10 cellular contexts compared by ENCODE assay signal in the genomic region with DNA sequence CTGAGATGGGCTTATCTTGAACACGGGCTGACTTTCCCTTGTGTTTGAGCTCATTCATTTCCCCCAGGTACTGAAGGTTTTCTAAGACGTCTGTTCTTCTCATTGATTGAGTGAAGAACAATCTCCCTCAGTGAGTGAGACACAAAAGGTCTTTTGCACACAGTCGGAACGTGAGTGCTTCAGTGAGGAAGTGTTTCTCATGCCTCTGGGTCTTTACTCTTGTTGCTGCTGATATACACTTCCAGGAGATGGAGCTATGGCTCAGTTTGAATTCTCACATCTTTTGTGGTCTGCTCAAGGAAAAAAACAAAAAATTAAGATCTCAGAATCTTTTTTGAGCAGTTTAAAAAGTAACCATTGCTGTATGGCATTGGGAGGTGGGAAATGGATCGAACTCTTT.
DNase-seq lines count a peak whose midpoint lies in the region; ATAC-seq and TF ChIP-seq lines count a peak whose summit lies in the region.
"Had no signal": no experiment of that assay in that cellular context is flagged by ENCODE, and none has a peak within 500 bp of the region (broad histone marks: within the 10 kb centered on the region; RNA-seq: fewer than 3 reads in every experiment).

No MANE protein-coding gene starts in this region.

- TF ChIP-seq EP300 in tibial nerve (IDR thresholded peaks at IDR 0.05), result no peak

- no peak for ATAC-seq in HG02840 (IDR thresholded peaks at IDR 0.05; ENCODE audit: low FRiP score, unreplicated experiment)

- no peaks in the 10 kb centered on the region for H3K36me3 ChIP-seq in fibroblast of lung (ENCODE audit: control insufficient read depth, insufficient read depth, low read length)
- H3K36me3 ChIP-seq in tibial nerve, result no peaks in the 10 kb centered on the region
- H3K36me3 ChIP-seq: BLaER1 had no signal

- H3K9me3 ChIP-seq in fibroblast of lung (ENCODE audit: control insufficient read depth, insufficient read depth, low read depth, low read length) (no peaks in the 10 kb centered on the region), tibial nerve (peaks cover 0 to under 1% (median 0%) of the 10 kb centered on the region in 4 donors)
- H3K9me3 ChIP-seq: BLaER1 had no signal

- no peaks in the 10 kb centered on the region for H4K20me1 ChIP-seq in fibroblast of lung (ENCODE audit: control insufficient read depth, extremely low read depth, insufficient read depth, low read length)
- H4K20me1 ChIP-seq: BLaER1 had no signal

- H3K79me2 ChIP-seq in fibroblast of lung (ENCODE audit: control insufficient read depth, insufficient read depth, low read length), result no peaks in the 10 kb centered on the region

- H3K27me3 ChIP-seq in fibroblast of lung (ENCODE audit: control insufficient read depth, insufficient read depth, low read length) (no peaks in the 10 kb centered on the region), tibial nerve (no peaks in the 10 kb centered on the region)
- H3K27me3 ChIP-seq: BLaER1 had no signal

- TF ChIP-seq POLR2A in tibial nerve (IDR thresholded peaks at IDR 0.05), result no peak

- TF ChIP-seq CTCF in fibroblast of lung (conservative IDR thresholded peaks at IDR 0.05 in 1 of 2, IDR thresholded peaks at IDR 0.05 in 1 of 2; ENCODE audit: low read depth in 1 of 2, low read length in 2 of 2) (peak in 1 of 2 donors; percentile 56), tibial nerve (IDR thresholded peaks at IDR 0.05) (peak in 3 of 5 experiments; percentile 6 to 51 (median 17))

- H2AFZ ChIP-seq in fibroblast of lung (ENCODE audit: low read length), result no peak overlapping the region

- H3K27ac ChIP-seq in fibroblast of lung (ENCODE audit: insufficient read depth, low read length), result no peak overlapping the region
- H3K27ac ChIP-seq in tibial nerve, result no peak overlapping the region
- H3K27ac ChIP-seq: BLaER1 had no signal

- H3K4me1 ChIP-seq in fibroblast of lung (ENCODE audit: control insufficient read depth, extremely low read depth, insufficient read depth, low read length) (no peaks in the 10 kb centered on the region), tibial nerve (no peaks in the 10 kb centered on the region)
- H3K4me1 ChIP-seq: BLaER1 had no signal

- H3K4me3 ChIP-seq in fibroblast of lung (replicated peaks in 1 of 4; ENCODE audit: control extremely low read depth in 1 of 4, insufficient read depth in 1 of 4, low read depth in 3 of 4, low read length in 4 of 4) (no peak overlapping the region), tibial nerve (no peak overlapping the region)
- H3K4me3 ChIP-seq: BLaER1 had no signal

- H3K9ac ChIP-seq in fibroblast of lung (ENCODE audit: insufficient read depth, low read length), result no peak overlapping the region
- H3K9ac ChIP-seq: BLaER1 had no signal

- DNase-seq in SKM-1 treated with dmso at 0.1 percent for 144 hours (lab: John Stamatoyannopoulos, UW; ENCODE audit: unreplicated experiment) (peak; percentile 24), SKM-1 (lab: John Stamatoyannopoulos, UW; ENCODE audit: unreplicated experiment) (no peak), NCI-H460 (ENCODE audit: extremely low read depth, low read depth) (peak; percentile 19), fibroblast of lung (ENCODE audit: low read depth in 2 of 2) (peak; percentile 39 to 44), tibial nerve (ENCODE audit: low spot score in 2 of 2) (no peak), NCI-H82 (lab: John Stamatoyannopoulos, UW) (no peak), hypothalamus (lab: John Stamatoyannopoulos, UW) (no peak)
- DNase-seq: NCI-H2029 had no signal

- H3K4me2 ChIP-seq in fibroblast of lung (ENCODE audit: extremely low read depth, insufficient read depth, low read length), result no peak overlapping the region
- H3K4me2 ChIP-seq: BLaER1 had no signal

- 12 to 14% methylated on average over 5 of the region's 5 CpGs for WGBS in tibial nerve, 2 donors

Comparison
In these comparisons a context has a peak if more than half of its experiments do, and no peak if none do; other contexts are left out.
1. DNase-seq: peak in SKM-1 treated with dmso at 0.1 percent for 144 hours (single experiment), NCI-H460 (single experiment) and fibroblast of lung (2 of 2); none in SKM-1 (single experiment), tibial nerve (0 of 2), NCI-H82 (single experiment) and hypothalamus (0 of 51).